In genomic region chr2:178450574-178451429, GRCh38 we compare ENCODE assay signal across 1 cellular context.
TF ChIP-seq lines count a peak whose summit lies in the region.

A gene with protein sequence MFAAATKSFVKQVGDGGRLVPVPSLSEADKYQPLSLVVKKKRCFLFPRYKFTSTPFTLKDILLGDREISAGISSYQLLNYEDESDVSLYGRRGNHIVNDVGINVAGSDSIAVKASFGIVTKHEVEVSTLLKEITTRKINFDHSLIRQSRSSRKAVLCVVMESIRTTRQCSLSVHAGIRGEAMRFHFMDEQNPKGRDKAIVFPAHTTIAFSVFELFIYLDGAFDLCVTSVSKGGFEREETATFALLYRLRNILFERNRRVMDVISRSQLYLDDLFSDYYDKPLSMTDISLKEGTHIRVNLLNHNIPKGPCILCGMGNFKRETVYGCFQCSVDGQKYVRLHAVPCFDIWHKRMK (plus strand): TSS chr2:178451378. CDS start chr2:178453410, 2,032 bp downstream.
Gene PRKRA (minus strand): TSS chr2:178451175. CDS start chr2:178451030, 145 bp downstream.

TF ChIP-seq in HEK293, 187 proteins besides CTCF, POLR2A, EP300 and RAD21 (continued from another document):
- TF ChIP-seq, protein P1, sequence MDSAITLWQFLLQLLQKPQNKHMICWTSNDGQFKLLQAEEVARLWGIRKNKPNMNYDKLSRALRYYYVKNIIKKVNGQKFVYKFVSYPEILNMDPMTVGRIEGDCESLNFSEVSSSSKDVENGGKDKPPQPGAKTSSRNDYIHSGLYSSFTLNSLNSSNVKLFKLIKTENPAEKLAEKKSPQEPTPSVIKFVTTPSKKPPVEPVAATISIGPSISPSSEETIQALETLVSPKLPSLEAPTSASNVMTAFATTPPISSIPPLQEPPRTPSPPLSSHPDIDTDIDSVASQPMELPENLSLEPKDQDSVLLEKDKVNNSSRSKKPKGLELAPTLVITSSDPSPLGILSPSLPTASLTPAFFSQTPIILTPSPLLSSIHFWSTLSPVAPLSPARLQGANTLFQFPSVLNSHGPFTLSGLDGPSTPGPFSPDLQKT (IDR thresholded peaks at IDR 0.05; ENCODE audit: borderline replicate concordance, low read depth, low read length) = no peak
- TF ChIP-seq GLI4 (tag by site-specific recombination; IDR thresholded peaks at IDR 0.05) (no peak), GLIS1 (tag by site-specific recombination; IDR thresholded peaks at IDR 0.05) (peak; percentile 63), ZSCAN18 (tag by site-specific recombination; IDR thresholded peaks at IDR 0.05) (0 out of 2 replicates have a peak, but pooled peaks have one; percentile 20), ZNF211 (tag by site-specific recombination; IDR thresholded peaks at IDR 0.05; ENCODE audit: low read depth) (no peak), ZNF792 (tag by site-specific recombination; IDR thresholded peaks at IDR 0.05) (no peak), REST (tag by site-specific recombination; IDR thresholded peaks at IDR 0.05) (no peak), ZNF555 (tag by site-specific recombination; conservative IDR thresholded peaks at IDR 0.05) (no peak), ZNF580 (tag by site-specific recombination; IDR thresholded peaks at IDR 0.05) (no peak), BCL11A (tag by site-specific recombination; IDR thresholded peaks at IDR 0.05; ENCODE audit: low read depth) (no peak), KLF8 (tag by site-specific recombination; IDR thresholded peaks at IDR 0.05) (peak; percentile 83), ZSCAN16 (tag by site-specific recombination; IDR thresholded peaks at IDR 0.05) (no peak), ZNF670 (tag by site-specific recombination; IDR thresholded peaks at IDR 0.05; ENCODE audit: low read depth) (no peak), ZNF776 (tag by site-specific recombination; IDR thresholded peaks at IDR 0.05; ENCODE audit: borderline replicate concordance) (no peak), KLF7 (tag by site-specific recombination; IDR thresholded peaks at IDR 0.05; ENCODE audit: borderline replicate concordance) (no peak), ZNF558 (tag by site-specific recombination; IDR thresholded peaks at IDR 0.05) (no peak), ZNF768 (tag by site-specific recombination; IDR thresholded peaks at IDR 0.05) (no peak), ZNF501 (tag by site-specific recombination; IDR thresholded peaks at IDR 0.05) (peak; percentile 88), ZNF677 (tag by site-specific recombination; IDR thresholded peaks at IDR 0.05) (no peak), ZNF248 (tag by site-specific recombination; IDR thresholded peaks at IDR 0.05) (no peak), ZNF341 (tag by site-specific recombination; IDR thresholded peaks at IDR 0.05; ENCODE audit: low read depth) (peak; percentile 16; the same call in 1 of the 2 replicates), ZBTB21 (tag by site-specific recombination; IDR thresholded peaks at IDR 0.05) (no peak), ZNF544 (tag by site-specific recombination; IDR thresholded peaks at IDR 0.05) (no peak), ZNF114 (tag by site-specific recombination; IDR thresholded peaks at IDR 0.05) (no peak), ZNF530 (tag by site-specific recombination; IDR thresholded peaks at IDR 0.05; ENCODE audit: low read depth) (no peak), MEIS1 (CRISPR knock-in tag; IDR thresholded peaks at IDR 0.05; ENCODE audit: borderline replicate concordance) (no peak), ZBTB20 (tag by site-specific recombination; IDR thresholded peaks at IDR 0.05) (peak; percentile 90), ZNF354C (tag by site-specific recombination; IDR thresholded peaks at IDR 0.05; ENCODE audit: borderline replicate concordance, low read depth) (no peak), KLF9 (tag by site-specific recombination; IDR thresholded peaks at IDR 0.05; ENCODE audit: low read depth) (peak; percentile 86), ZNF843 (tag by site-specific recombination; IDR thresholded peaks at IDR 0.05) (peak; percentile 58; the same call in 1 of the 2 replicates), ZNF560 (tag by site-specific recombination; IDR thresholded peaks at IDR 0.05; ENCODE audit: borderline replicate concordance) (no peak), ZNF571 (tag by site-specific recombination; IDR thresholded peaks at IDR 0.05) (no peak), ZNF473 (tag by site-specific recombination; IDR thresholded peaks at IDR 0.05) (no peak), OVOL3 (tag by site-specific recombination; IDR thresholded peaks at IDR 0.05) (no peak; the same call in 1 of the 2 replicates), ZNF585B (tag by site-specific recombination; IDR thresholded peaks at IDR 0.05) (no peak), ZIC2 (tag by site-specific recombination; IDR thresholded peaks at IDR 0.05) (no peak), ZNF335 (tag by site-specific recombination; conservative IDR thresholded peaks at IDR 0.05) (peak; percentile 77), ZNF350 (tag by site-specific recombination; IDR thresholded peaks at IDR 0.05) (no peak), TRIM28 (IDR thresholded peaks at IDR 0.05; ENCODE audit: borderline replicate concordance, low read length) (no peak), ZNF529 (tag by site-specific recombination; IDR thresholded peaks at IDR 0.05; ENCODE audit: insufficient replicate concordance) (no peak), ZNF623 (tag by site-specific recombination; IDR thresholded peaks at IDR 0.05) (no peak), ZNF664 (tag by site-specific recombination; IDR thresholded peaks at IDR 0.05) (no peak)
- TF ChIP-seq, protein P2, sequence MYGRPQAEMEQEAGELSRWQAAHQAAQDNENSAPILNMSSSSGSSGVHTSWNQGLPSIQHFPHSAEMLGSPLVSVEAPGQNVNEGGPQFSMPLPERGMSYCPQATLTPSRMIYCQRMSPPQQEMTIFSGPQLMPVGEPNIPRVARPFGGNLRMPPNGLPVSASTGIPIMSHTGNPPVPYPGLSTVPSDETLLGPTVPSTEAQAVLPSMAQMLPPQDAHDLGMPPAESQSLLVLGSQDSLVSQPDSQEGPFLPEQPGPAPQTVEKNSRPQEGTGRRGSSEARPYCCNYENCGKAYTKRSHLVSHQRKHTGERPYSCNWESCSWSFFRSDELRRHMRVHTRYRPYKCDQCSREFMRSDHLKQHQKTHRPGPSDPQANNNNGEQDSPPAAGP (tag by site-specific recombination; IDR thresholded peaks at IDR 0.05) = peak; percentile 62
- TF ChIP-seq, protein P3, sequence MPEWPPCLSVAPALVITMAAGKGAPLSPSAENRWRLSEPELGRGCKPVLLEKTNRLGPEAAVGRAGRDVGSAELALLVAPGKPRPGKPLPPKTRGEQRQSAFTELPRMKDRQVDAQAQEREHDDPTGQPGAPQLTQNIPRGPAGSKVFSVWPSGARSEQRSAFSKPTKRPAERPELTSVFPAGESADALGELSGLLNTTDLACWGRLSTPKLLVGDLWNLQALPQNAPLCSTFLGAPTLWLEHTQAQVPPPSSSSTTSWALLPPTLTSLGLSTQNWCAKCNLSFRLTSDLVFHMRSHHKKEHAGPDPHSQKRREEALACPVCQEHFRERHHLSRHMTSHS (tag by site-specific recombination; IDR thresholded peaks at IDR 0.05) = no peak
- TF ChIP-seq, protein P4, sequence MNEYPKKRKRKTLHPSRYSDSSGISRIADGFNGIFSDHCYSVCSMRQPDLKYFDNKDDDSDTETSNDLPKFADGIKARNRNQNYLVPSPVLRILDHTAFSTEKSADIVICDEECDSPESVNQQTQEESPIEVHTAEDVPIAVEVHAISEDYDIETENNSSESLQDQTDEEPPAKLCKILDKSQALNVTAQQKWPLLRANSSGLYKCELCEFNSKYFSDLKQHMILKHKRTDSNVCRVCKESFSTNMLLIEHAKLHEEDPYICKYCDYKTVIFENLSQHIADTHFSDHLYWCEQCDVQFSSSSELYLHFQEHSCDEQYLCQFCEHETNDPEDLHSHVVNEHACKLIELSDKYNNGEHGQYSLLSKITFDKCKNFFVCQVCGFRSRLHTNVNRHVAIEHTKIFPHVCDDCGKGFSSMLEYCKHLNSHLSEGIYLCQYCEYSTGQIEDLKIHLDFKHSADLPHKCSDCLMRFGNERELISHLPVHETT (tag by site-specific recombination; IDR thresholded peaks at IDR 0.05) = no peak
- TF ChIP-seq, protein P5, sequence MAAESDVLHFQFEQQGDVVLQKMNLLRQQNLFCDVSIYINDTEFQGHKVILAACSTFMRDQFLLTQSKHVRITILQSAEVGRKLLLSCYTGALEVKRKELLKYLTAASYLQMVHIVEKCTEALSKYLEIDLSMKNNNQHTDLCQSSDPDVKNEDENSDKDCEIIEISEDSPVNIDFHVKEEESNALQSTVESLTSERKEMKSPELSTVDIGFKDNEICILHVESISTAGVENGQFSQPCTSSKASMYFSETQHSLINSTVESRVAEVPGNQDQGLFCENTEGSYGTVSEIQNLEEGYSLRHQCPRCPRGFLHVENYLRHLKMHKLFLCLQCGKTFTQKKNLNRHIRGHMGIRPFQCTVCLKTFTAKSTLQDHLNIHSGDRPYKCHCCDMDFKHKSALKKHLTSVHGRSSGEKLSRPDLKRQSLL (tag by site-specific recombination; IDR thresholded peaks at IDR 0.05) = peak; percentile 95
- TF ChIP-seq, protein P6, sequence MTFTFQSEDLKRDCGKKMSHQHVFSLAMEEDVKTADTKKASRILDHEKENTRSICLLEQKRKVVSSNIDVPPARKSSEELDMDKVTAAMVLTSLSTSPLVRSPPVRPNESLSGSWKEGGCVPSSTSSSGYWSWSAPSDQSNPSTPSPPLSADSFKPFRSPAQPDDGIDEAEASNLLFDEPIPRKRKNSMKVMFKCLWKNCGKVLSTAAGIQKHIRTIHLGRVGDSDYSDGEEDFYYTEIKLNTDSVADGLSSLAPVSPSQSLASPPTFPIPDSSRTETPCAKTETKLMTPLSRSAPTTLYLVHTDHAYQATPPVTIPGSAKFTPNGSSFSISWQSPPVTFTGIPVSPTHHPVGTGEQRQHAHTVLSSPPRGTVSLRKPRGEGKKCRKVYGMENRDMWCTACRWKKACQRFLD (tag by site-specific recombination; IDR thresholded peaks at IDR 0.05) = no peak
- TF ChIP-seq, protein P7, sequence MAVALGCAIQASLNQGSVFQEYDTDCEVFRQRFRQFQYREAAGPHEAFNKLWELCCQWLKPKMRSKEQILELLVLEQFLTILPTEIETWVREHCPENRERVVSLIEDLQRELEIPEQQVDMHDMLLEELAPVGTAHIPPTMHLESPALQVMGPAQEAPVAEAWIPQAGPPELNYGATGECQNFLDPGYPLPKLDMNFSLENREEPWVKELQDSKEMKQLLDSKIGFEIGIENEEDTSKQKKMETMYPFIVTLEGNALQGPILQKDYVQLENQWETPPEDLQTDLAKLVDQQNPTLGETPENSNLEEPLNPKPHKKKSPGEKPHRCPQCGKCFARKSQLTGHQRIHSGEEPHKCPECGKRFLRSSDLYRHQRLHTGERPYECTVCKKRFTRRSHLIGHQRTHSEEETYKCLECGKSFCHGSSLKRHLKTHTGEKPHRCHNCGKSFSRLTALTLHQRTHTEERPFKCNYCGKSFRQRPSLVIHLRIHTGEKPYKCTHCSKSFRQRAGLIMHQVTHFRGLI (tag by site-specific recombination; IDR thresholded peaks at IDR 0.05) = 0 out of 2 replicates have a peak, but pooled peaks have one; percentile 37
